ENCODE assay signal across 8 cellular contexts in the genomic region with DNA sequence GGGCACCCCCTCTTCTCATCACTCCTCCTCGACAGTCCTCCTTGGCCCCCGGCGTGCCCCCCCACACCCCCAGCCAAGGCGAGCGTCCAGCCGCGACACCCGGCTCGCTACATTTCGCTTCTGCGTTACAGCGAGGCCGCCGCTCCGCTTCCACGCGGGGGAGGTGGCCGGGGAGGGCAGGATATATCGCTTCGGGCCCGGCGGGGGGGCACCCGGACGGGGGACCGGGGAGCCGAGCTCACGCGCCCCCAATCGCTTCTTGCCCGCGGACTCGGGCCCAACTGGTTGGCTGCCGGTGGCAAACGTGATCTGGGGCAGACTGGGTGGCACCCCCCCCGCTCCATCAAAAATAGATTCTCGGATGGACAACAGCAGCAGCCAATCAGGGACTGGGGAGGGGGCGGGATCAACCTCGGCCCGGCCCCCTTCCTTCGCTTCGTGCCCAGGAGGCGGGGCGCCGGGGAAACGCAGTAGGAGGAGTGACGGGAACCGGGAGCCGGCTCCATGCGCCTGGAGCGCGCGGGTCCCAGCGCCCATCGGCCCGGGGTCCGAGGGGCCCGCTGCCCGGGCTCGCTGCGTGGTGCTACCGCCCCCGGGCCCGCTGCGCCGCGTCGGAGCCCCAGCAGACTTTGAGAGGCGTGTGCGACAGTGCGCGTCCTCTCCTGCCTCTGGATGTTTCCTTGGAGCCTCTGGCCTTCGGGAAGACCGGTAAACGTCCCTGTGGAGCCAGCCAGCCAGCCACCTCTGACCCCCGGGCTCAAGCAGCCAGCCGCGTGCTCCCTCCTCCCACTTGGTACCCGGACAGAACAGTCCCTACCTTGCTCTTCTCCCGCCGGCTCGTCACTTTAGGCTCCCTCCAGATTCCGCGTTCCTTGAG. TPM values are rescaled to one million over a fixed set of nuclear protein-coding genes. Genes with fewer than 3 reads are reported as not detected.
DNase-seq lines count a peak whose midpoint lies in the region; ATAC-seq and TF ChIP-seq lines count a peak whose summit lies in the region.

SLC41A1 (minus strand) TSS at position 321 of the 877 bp plus-strand sequence. CDS start 2,757 bp downstream, outside the sequence.

- POLR2A ChIA-PET in AG04450 (lab: Yijun Ruan, JAX) = interaction anchor here (1.0 kb wide), 1 partner anchor 25 kb away, joined by 4 read pairs; no protein-coding TSS in a partner anchor

- H3K9me3 ChIP-seq in AG04450 (ENCODE audit: control insufficient read depth, insufficient read depth, low read length) = no peaks in the 10 kb centered on the region

- ATAC-seq in GM19035 (IDR thresholded peaks at IDR 0.05; ENCODE audit: unreplicated experiment) (peak; percentile 91), HG03439 (IDR thresholded peaks at IDR 0.05; ENCODE audit: unreplicated experiment) (peak; percentile 80)
- ATAC-seq in activated CD4-positive, CD25-positive, alpha-beta regulatory T cell treated with anti-CD3 and anti-CD28 coated beads, Interleukin-2, amount 50 U/mL, for 24 hours = peak; percentile 94 to 96

- no peak for TF ChIP-seq CTCF in AG04450 (IDR thresholded peaks at IDR 0.05; ENCODE audit: low read depth, low read length)

- peak; percentile 63 for DNase-seq in AG04450 (ENCODE audit: low read depth, low spot score)
- DNase-seq in NCI-H510A (lab: John Stamatoyannopoulos, UW) = peak; percentile 76
- DNase-seq in central memory CD4-positive, alpha-beta T cell = peak; percentile 93
- peak; percentile 88 for DNase-seq in iris pigment epithelial cell (ENCODE audit: low read depth)
- peak; percentile 86 to 87 for DNase-seq in stimulated activated CD4-positive, alpha-beta T cell treated with anti-CD3 and anti-CD28 coated beads, Interleukin-12 subunit alpha, Interleukin-12 subunit beta, amount 100 ng/mL, for 24 hours (ENCODE audit: low read depth in 2 of 2)

- CTCF ChIA-PET in AG04450 (lab: Charles Lee) = interaction anchor here (5.1 kb wide), 1 partner anchor 164 kb away, joined by 35 read pairs; no protein-coding TSS in a partner anchor

- H3K27me3 ChIP-seq in AG04450 (ENCODE audit: control insufficient read depth, insufficient read depth, low read length) = peaks cover 3% of the 10 kb centered on the region

- H3K27ac ChIP-seq in AG04450 (ENCODE audit: low read depth, low read length) = peak within 1 kb of the TSS; percentile 57

- peak within 1 kb of the TSS; percentile 83 for H3K4me3 ChIP-seq in AG04450 (ENCODE audit: low read depth, low read length)

RNA-seq across cellular contexts. Expression of gene SLC41A1, which starts in this region (rescaled TPM):
- polyA plus RNA-seq in AG04450 (2011; rRNA removed) = 23.9 and 29.0 TPM in 2 replicates
- polyA minus RNA-seq in AG04450 (2011; rRNA and poly(A)+ RNA removed) = 13.6 TPM in 2 replicates

Comparison
In these comparisons a context has a peak if more than half of its experiments do, and no peak if none do; other contexts are left out.
1. Peak in every context shown above with its lines: DNase-seq, ATAC-seq, H3K4me3 ChIP-seq and H3K27ac ChIP-seq.